ENCODE assay signal across 25 cellular contexts in the genomic region with DNA sequence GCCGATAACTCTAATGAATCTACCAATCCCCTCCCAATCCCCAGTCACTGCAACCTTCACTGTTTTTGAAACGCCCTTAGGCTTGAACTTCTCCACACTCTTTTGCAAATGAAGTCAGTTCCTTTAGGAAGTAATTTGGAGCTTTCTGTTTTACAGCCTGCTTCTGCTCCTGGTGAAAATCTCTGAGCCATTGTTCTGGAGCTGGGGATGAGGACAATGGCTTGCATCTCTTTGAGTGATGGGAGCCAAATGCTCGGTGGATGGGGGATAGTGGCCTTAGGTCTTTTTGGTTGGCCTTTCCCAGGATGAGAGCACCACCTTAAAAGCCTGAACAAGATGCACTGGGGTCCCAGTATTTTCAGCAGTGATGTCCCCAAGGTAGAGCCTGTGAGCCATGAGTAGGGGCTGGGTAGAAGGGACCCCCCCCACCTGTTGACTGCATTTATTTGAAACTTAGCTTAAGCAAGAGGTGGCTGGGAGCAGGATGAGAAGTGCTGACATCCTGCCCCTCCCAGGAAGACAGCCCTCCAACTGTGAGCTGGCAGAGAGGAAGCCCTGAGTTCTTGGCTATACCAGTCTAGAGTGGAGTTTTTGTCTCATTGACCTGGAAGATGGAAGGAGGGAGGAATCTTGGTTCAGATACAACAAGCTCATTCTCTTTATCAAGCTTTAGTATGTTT. TPM values are rescaled to one million over a fixed set of nuclear protein-coding genes. Genes with fewer than 3 reads are reported as not detected.
DNase-seq lines count a peak whose midpoint lies in the region; ATAC-seq, FAIRE-seq and TF ChIP-seq lines count a peak whose summit lies in the region.
"Had no signal": no experiment of that assay in that cellular context is flagged by ENCODE, and none has a peak within 500 bp of the region (broad histone marks: within the 10 kb centered on the region; RNA-seq: fewer than 3 reads in every experiment).

No MANE protein-coding gene starts in this region.

- RAD21 ChIA-PET in GM12878 (lab: Charles Lee; ENCODE audit: unreplicated experiment) = interaction anchor here (1.2 kb wide), 1 partner anchor 45 kb away, joined by 3 read pairs; no protein-coding TSS in a partner anchor

- no peak overlapping the region for H2BK15ac ChIP-seq in H9 (ENCODE audit: low read depth, low read length)

- SMC1A ChIA-PET in GM12878 (lab: Charles Lee; ENCODE audit: uncharacterized antibody, unreplicated experiment) = interaction anchor here (0.9 to 1.8 kb wide), 8 partner anchors 8 to 48 kb away, joined by 3 to 5 read pairs (median 3); no protein-coding TSS in a partner anchor

- no peak overlapping the region for H4K5ac ChIP-seq in H9 (ENCODE audit: insufficient read length, low read depth, low read length)

- no peak overlapping the region for H3K4me2 ChIP-seq in H9 (ENCODE audit: insufficient read depth, insufficient read length, low read length)
- no peak overlapping the region for H3K4me2 ChIP-seq in GM12878 (ENCODE audit: control insufficient read depth, insufficient read depth)

- H3K27ac Mint-ChIP-seq in activated naive CD8-positive, alpha-beta T cell treated with anti-CD3 and anti-CD28 coated beads, Interleukin-2, amount 10 ng/mL, durations not matched to agents 7 days and 5 days = no peak overlapping the region
- no peak overlapping the region for H3K27ac Mint-ChIP-seq in activated naive CD8-positive, alpha-beta T cell treated with anti-CD3 and anti-CD28 coated beads for 36 hours
- peak overlapping the region in 1 of 3 experiments; percentile 66; a peak in 2 of 7 replicates for H3K27ac Mint-ChIP-seq in H9

- no peak overlapping the region for H2BK12ac ChIP-seq in H9 (ENCODE audit: insufficient read length, low read depth, low read length)

- H3K4me1 ChIP-seq in H9 (ENCODE audit: insufficient read depth, low read length) = no peaks in the 10 kb centered on the region
- H3K4me1 ChIP-seq in GM12878 (ENCODE audit: control insufficient read depth, insufficient read depth, low read length) = peaks cover 3% of the 10 kb centered on the region; the same call in 1 of the 2 replicates
- H3K4me1 ChIP-seq: HAP-1, SJSA1 had no signal

- TF ChIP-seq EP300 in GM12878 (IDR thresholded peaks at IDR 0.05; ENCODE audit: borderline replicate concordance in 1 of 2, control insufficient read depth in 1 of 2, low read depth in 2 of 2, low read length in 2 of 2) = no peak

- no peak overlapping the region for H3K23ac ChIP-seq in H9 (ENCODE audit: insufficient read length, low read depth, low read length)

- peak; percentile 58 for ATAC-seq in activated naive CD8-positive, alpha-beta T cell treated with anti-CD3 and anti-CD28 coated beads, Interleukin-2, amount 10 ng/mL, durations not matched to agents 7 days and 5 days (ENCODE audit: low read depth)
- ATAC-seq in GM12878 (no peak), HG02973 (IDR thresholded peaks at IDR 0.05; ENCODE audit: unreplicated experiment) (no peak)
- ATAC-seq: HepG2 had no signal

- DNase-seq in activated naive CD8-positive, alpha-beta T cell treated with anti-CD3 and anti-CD28 coated beads, Interleukin-2, amount 10 ng/mL, durations not matched to agents 7 days and 5 days = no peak
- no peak for DNase-seq in activated naive CD8-positive, alpha-beta T cell treated with anti-CD3 and anti-CD28 coated beads for 36 hours
- DNase-seq in H9 (no peak), GM12878 (ENCODE audit: low read depth, low spot score) (no peak), DMS153 (lab: John Stamatoyannopoulos, UW) (no peak), EL (no peak)
- DNase-seq: DMS53, GDM1, Karpas-422, NCI-H1092 treated with DMSO at 0.1 percent for 48 hours, NCI-H1436, NCI-H187, NCI-H2081 treated with DMSO at 0.1 percent for 48 hours, NCI-H2171, NCI-H226, NCI-H510A, NCI-H69, Right ventricle myocardium superior, RPMI8226 had no signal

- peaks cover 2% of the 10 kb centered on the region for H3K9me3 Mint-ChIP-seq in activated naive CD8-positive, alpha-beta T cell treated with anti-CD3 and anti-CD28 coated beads, Interleukin-2, amount 10 ng/mL, durations not matched to agents 7 days and 5 days
- H3K9me3 Mint-ChIP-seq in activated naive CD8-positive, alpha-beta T cell treated with anti-CD3 and anti-CD28 coated beads for 36 hours = no peaks in the 10 kb centered on the region
- peaks cover 0 to 2% of the 10 kb centered on the region in 2 experiments; a peak in 1 of 5 replicates for H3K9me3 Mint-ChIP-seq in H9

- peak overlapping the region; percentile 19 for H3K4me3 Mint-ChIP-seq in activated naive CD8-positive, alpha-beta T cell treated with anti-CD3 and anti-CD28 coated beads, Interleukin-2, amount 10 ng/mL, durations not matched to agents 7 days and 5 days
- no peak overlapping the region for H3K4me3 Mint-ChIP-seq in activated naive CD8-positive, alpha-beta T cell treated with anti-CD3 and anti-CD28 coated beads for 36 hours
- no peak overlapping the region for H3K4me3 Mint-ChIP-seq in H9
- H3K4me3 Mint-ChIP-seq: CD14-positive monocyte had no signal

- no peak overlapping the region for H4K91ac ChIP-seq in H9 (ENCODE audit: insufficient read length, low read depth, low read length)

- no peak overlapping the region for H4K8ac ChIP-seq in H9 (replicated peaks; ENCODE audit: insufficient read length, low read depth, low read length)

- H2BK120ac ChIP-seq in H9 (ENCODE audit: low read depth, low read length, poor library complexity, severe bottlenecking) = no peak overlapping the region

- no peak overlapping the region for H2BK5ac ChIP-seq in H9 (ENCODE audit: insufficient read length, low read length)

- H3K18ac ChIP-seq in H9 (ENCODE audit: insufficient read length, low read depth, low read length) = no peak overlapping the region

- H3K79me1 ChIP-seq in H9 (ENCODE audit: insufficient read depth, low read depth, low read length, poor library complexity, severe bottlenecking) = no peaks in the 10 kb centered on the region

- H3K79me2 ChIP-seq in H9 (ENCODE audit: insufficient read depth, low read length) (no peaks in the 10 kb centered on the region), GM12878 (ENCODE audit: control insufficient read depth, insufficient read depth, low read length) (no peaks in the 10 kb centered on the region)

- H2AK5ac ChIP-seq in H9 (ENCODE audit: insufficient read length, low read length) = no peak overlapping the region

- H3K9me3 ChIP-seq in H9 (ENCODE audit: control insufficient read depth, low read depth, low read length) = no peaks in the 10 kb centered on the region
- H3K9me3 ChIP-seq in GM12878 (replicated peaks; ENCODE audit: control insufficient read depth, insufficient read depth, low read length) = no peaks in the 10 kb centered on the region
- H3K9me3 ChIP-seq: HAP-1, SJSA1 had no signal

- H3K27ac ChIP-seq in H9 (ENCODE audit: insufficient read length, low read depth, low read length) = no peak overlapping the region
- H3K27ac ChIP-seq in GM12878 (ENCODE audit: control insufficient read depth, insufficient read depth) = no peak overlapping the region
- H3K27ac ChIP-seq: SJSA1 had no signal

- no peak overlapping the region for H3T11ph ChIP-seq in H9 (ENCODE audit: low read length)

- no CpG with 5 or more reads among the region's 3 CpGs for WGBS in H9 (ENCODE audit: extremely low coverage, insufficient read length, low lambda C conversion rate)
- 96% methylated on average over 3 of the region's 3 CpGs for WGBS in GM12878 (ENCODE audit: insufficient coverage, insufficient replicate concordance, low lambda C conversion rate, missing lambda C conversion rate)

- no peaks in the 10 kb centered on the region for H3K23me2 ChIP-seq in H9 (ENCODE audit: insufficient read length, low read depth, low read length, poor library complexity, severe bottlenecking)

- CTCF ChIA-PET in GM12878 (lab: Yijun Ruan, JAX) = interaction anchor here (0.8 to 1.6 kb wide), 5 partner anchors 20 to 432 kb away, joined by 3 to 4 read pairs (median 3); no protein-coding TSS in a partner anchor

- FAIRE-seq in GM12878 (lab: Jason Lieb, UNC) = peak; percentile 64
- FAIRE-seq: GM12891, HepG2 had no signal

- H3K36me3 Mint-ChIP-seq in activated naive CD8-positive, alpha-beta T cell treated with anti-CD3 and anti-CD28 coated beads, Interleukin-2, amount 10 ng/mL, durations not matched to agents 7 days and 5 days = peaks cover 13% of the 10 kb centered on the region
- H3K36me3 Mint-ChIP-seq in activated naive CD8-positive, alpha-beta T cell treated with anti-CD3 and anti-CD28 coated beads for 36 hours = no peaks in the 10 kb centered on the region
- H3K36me3 Mint-ChIP-seq in H9 (ENCODE audit: insufficient read depth in 1 of 3, low read depth in 3 of 3) = no peaks in the 10 kb centered on the region

- H3K56ac ChIP-seq in H9 (ENCODE audit: insufficient read length, low read depth, low read length) = no peak overlapping the region

- no peak overlapping the region for H3K4me3 ChIP-seq in GM12878
- H3K4me3 ChIP-seq: HAP-1, SJSA1 had no signal

- H4K20me1 ChIP-seq in H9 (ENCODE audit: control insufficient read depth, insufficient read depth, insufficient read length) (no peaks in the 10 kb centered on the region), GM12878 (ENCODE audit: control insufficient read depth, insufficient read depth) (no peaks in the 10 kb centered on the region)

- H3K27me3 ChIP-seq in H9 (ENCODE audit: insufficient read depth, low read length) (no peaks in the 10 kb centered on the region), GM12878 (replicated peaks in 1 of 2; ENCODE audit: control insufficient read depth in 2 of 2, insufficient read depth in 2 of 2, low read length in 1 of 2) (no peaks in the 10 kb centered on the region)
- H3K27me3 ChIP-seq: SJSA1 had no signal

- H3K4ac ChIP-seq in H9 (ENCODE audit: low read depth, low read length) = no peak overlapping the region

- TF ChIP-seq CTCF in H9 (conservative IDR thresholded peaks at IDR 0.05) (no peak), GM12878 (IDR thresholded peaks at IDR 0.05 in 2 of 3, conservative IDR thresholded peaks at IDR 0.05 in 1 of 3; ENCODE audit: control insufficient read depth in 2 of 3, extremely low read depth in 1 of 3, insufficient read depth in 1 of 3, low read depth in 3 of 3, low read length in 3 of 3) (no peak)

- H2AFZ ChIP-seq in H9 (ENCODE audit: low read length) (no peak overlapping the region), GM12878 (ENCODE audit: control insufficient read depth, low read depth, low read length) (no peak overlapping the region)

- intact Hi-C loops in GM12878 (cut with micrococcal nuclease; ENCODE audit: unreplicated experiment) = no loop called here

- peak overlapping the region; percentile 17; the same call in 1 of the 2 replicates for H3K14ac ChIP-seq in H9 (ENCODE audit: insufficient read depth, low read length)

- in situ Hi-C loops in GM12878 (cut with MboI) = no loop called here

- no TSS peak for BruUV-seq in GM12878 (replicated peaks; lab: Mats Ljungman, UMichigan)

- no peak overlapping the region for H2BK20ac ChIP-seq in H9 (ENCODE audit: low read depth, low read length, poor library complexity, severe bottlenecking)

- no peaks in the 10 kb centered on the region for H3K36me3 ChIP-seq in GM12878 (ENCODE audit: control insufficient read depth in 2 of 2, insufficient read depth in 2 of 2, low read length in 1 of 2)
- H3K36me3 ChIP-seq: HAP-1, SJSA1 had no signal

- no peak overlapping the region for H3K9ac ChIP-seq in H9 (ENCODE audit: extremely low read depth, insufficient read length, low read length)
- no peak overlapping the region for H3K9ac ChIP-seq in GM12878 (ENCODE audit: control insufficient read depth, insufficient read depth, low read length)

- no peak for TF ChIP-seq RAD21 in GM12878 (IDR thresholded peaks at IDR 0.05; ENCODE audit: insufficient read depth, low read depth, low read length)

- POLR2A ChIA-PET in activated naive CD8-positive, alpha-beta T cell treated with anti-CD3 and anti-CD28 coated beads, Interleukin-2, amount 10 ng/mL, durations not matched to agents 7 days and 5 days (lab: Charles Lee) = interaction anchor here (1.0 kb wide), 1 partner anchor 12 kb away, joined by 5 read pairs; no protein-coding TSS in a partner anchor
- POLR2A ChIA-PET in GM12878 (lab: Charles Lee) = no interaction called here

- H3K4me1 Mint-ChIP-seq in activated naive CD8-positive, alpha-beta T cell treated with anti-CD3 and anti-CD28 coated beads, Interleukin-2, amount 10 ng/mL, durations not matched to agents 7 days and 5 days = peaks cover 8% of the 10 kb centered on the region
- H3K4me1 Mint-ChIP-seq in activated naive CD8-positive, alpha-beta T cell treated with anti-CD3 and anti-CD28 coated beads for 36 hours = peaks cover 2% of the 10 kb centered on the region
- H3K4me1 Mint-ChIP-seq in H9 = peaks cover 12 to 16% of the 10 kb centered on the region in 2 experiments

- no peak for TF ChIP-seq POLR2A in GM12878 (IDR thresholded peaks at IDR 0.05; ENCODE audit: low read depth, low read length)

- peaks cover 9% of the 10 kb centered on the region for H3K27me3 Mint-ChIP-seq in activated naive CD8-positive, alpha-beta T cell treated with anti-CD3 and anti-CD28 coated beads, Interleukin-2, amount 10 ng/mL, durations not matched to agents 7 days and 5 days
- H3K27me3 Mint-ChIP-seq in activated naive CD8-positive, alpha-beta T cell treated with anti-CD3 and anti-CD28 coated beads for 36 hours = peaks cover 6% of the 10 kb centered on the region
- H3K27me3 Mint-ChIP-seq in H9 (ENCODE audit: low read depth) = no peaks in the 10 kb centered on the region

RNA-seq across cellular contexts. Expression of gene MYO5C, which starts 7.6 kb away (rescaled TPM):
- total RNA-seq in activated naive CD8-positive, alpha-beta T cell treated with anti-CD3 and anti-CD28 coated beads, Interleukin-2, amount 10 ng/mL, durations not matched to agents 7 days and 5 days = 1 to 10 TPM; 1.6 to 1.9 TPM
- under 1 TPM; 0.56 to 0.98 TPM for total RNA-seq in activated naive CD8-positive, alpha-beta T cell treated with anti-CD3 and anti-CD28 coated beads for 36 hours
- total RNA-seq in H9 (2021) = 22.2 and 22.4 TPM in 2 replicates
- total RNA-seq in GM12878 (2013; cell fraction: nucleolus; rRNA removed) = 0.59 and 0.92 TPM in 2 replicates
- 0.76 and 0.79 TPM in 2 replicates for total RNA-seq in GM12878 (2014; rRNA removed)
- 0.69 and 0.72 TPM in 2 replicates for total RNA-seq in GM12878 (2014; rRNA removed; fragmentation: Illumina TruSeq; extraction: Trizol)
- total RNA-seq in GM12878 (2021) = 0.97 and 1.0 TPM in 2 replicates
- polyA plus RNA-seq in GM12878 (2011; ENCODE audit: low read depth) = 0.29 TPM
- 1.3 TPM in 2 replicates for polyA plus RNA-seq in GM12878 (2011; rRNA removed)
- polyA plus RNA-seq in GM12878 (2011; cell fraction: cytosol; rRNA removed) = 0.74 and 0.79 TPM in 2 replicates
- polyA plus RNA-seq in GM12878 (2011; cell fraction: nucleus; rRNA removed) = 0.75 and 0.80 TPM in 2 replicates
- 0.52 and 0.62 TPM in 2 replicates for polyA plus RNA-seq in GM12878 (2012)
- 0.98 and 2.4 TPM in 2 replicates for polyA plus RNA-seq in GM12878 (2014; fragmentation: Illumina TruSeq; extraction: Trizol)
- polyA plus RNA-seq in GM12878 (2014; fragmentation: Nextera tagmentation; extraction: Ambion mirVana) = under 1 TPM; 0.40 to 0.42 TPM
- 0.76 and 1.1 TPM in 2 replicates for polyA plus RNA-seq in GM12878 (2014; rRNA removed)
- polyA plus RNA-seq in GM12878 (2016; fragmentation: Nextera tagmentation; extraction: Ambion mirVana) = under 1 TPM; 0.29 to 0.75 TPM
- 2.2 and 2.4 TPM in 2 replicates for polyA minus RNA-seq in GM12878 (2011; rRNA and poly(A)+ RNA removed)
- polyA minus RNA-seq in GM12878 (2011; cell fraction: cytosol; rRNA and poly(A)+ RNA removed) = 0.67 and 0.94 TPM in 2 replicates
- polyA minus RNA-seq in GM12878 (2011; cell fraction: nucleus; rRNA and poly(A)+ RNA removed) = 1.1 and 2.2 TPM in 2 replicates
- polyA plus RNA-seq: CD14-positive monocyte had no signal
